Comparison of ENCODE assay signal across 1 cellular context in the genomic region with DNA sequence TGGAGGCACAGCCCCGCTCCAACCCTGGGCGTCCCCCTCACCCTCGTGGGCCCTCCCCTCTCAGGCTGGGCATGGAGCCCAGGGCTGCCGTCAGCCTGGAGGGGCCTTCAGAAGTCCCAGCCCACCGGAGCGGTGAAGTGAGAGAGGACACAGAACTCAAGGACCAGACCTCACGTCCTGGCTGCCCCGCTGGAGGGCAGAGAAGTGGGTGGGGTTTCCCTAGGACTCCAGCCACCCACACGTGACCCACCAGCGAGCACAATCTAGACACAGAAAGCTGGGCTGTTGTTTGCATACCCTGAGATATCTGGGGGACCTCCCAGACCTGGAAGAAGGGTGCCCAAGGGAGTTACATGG.
TF ChIP-seq lines count a peak whose summit lies in the region.

No MANE protein-coding gene starts in this region.

TF ChIP-seq in H1, 55 proteins besides CTCF, POLR2A, EP300 and RAD21 (continued from another document):
- TF ChIP-seq EZH2 (IDR thresholded peaks at IDR 0.05; ENCODE audit: low read depth, low read length, severe bottlenecking) (no peak), TBP (IDR thresholded peaks at IDR 0.05; ENCODE audit: low read depth, low read length) (no peak), KDM4A (IDR thresholded peaks at IDR 0.05; ENCODE audit: low read depth, low read length, severe bottlenecking) (no peak)
TF ChIP-seq in H1: peak in this region for 0.
